1 cellular context compared by ENCODE assay signal in genomic region chr7:33805630-33806233, GRCh38.
A peak's percentile ranks its signal among the peaks of the same experiment; 100 is the strongest.
TF ChIP-seq lines count a peak whose summit lies in the region.

No MANE protein-coding gene starts in this region.

TF ChIP-seq in SK-N-SH, 30 proteins besides CTCF, POLR2A, EP300 and RAD21 (continued from another document):
- TF ChIP-seq PBX3 (IDR thresholded peaks at IDR 0.05) (peak; percentile 38), JUND (IDR thresholded peaks at IDR 0.05) (peak; percentile 42; the same call in 1 of the 2 replicates), NRF1 (IDR thresholded peaks at IDR 0.05; ENCODE audit: low read depth, low read length) (no peak), SMC3 (IDR thresholded peaks at IDR 0.05; ENCODE audit: low read depth, low read length) (no peak), TAF1 (IDR thresholded peaks at IDR 0.05; ENCODE audit: borderline replicate concordance, low read depth, low read length) (no peak), EZH2phosphoT487 (IDR thresholded peaks at IDR 0.05; ENCODE audit: borderline replicate concordance, low read depth) (no peak), TEAD4 (IDR thresholded peaks at IDR 0.05; ENCODE audit: borderline replicate concordance, insufficient read depth) (no peak), ELF1 (IDR thresholded peaks at IDR 0.05) (no peak), GABPA (IDR thresholded peaks at IDR 0.05; ENCODE audit: low read depth) (no peak), YY1 (IDR thresholded peaks at IDR 0.05; ENCODE audit: low read depth) (no peak; the same call in 1 of the 2 replicates), IRF3 (IDR thresholded peaks at IDR 0.05; ENCODE audit: low read depth, low read length) (no peak), MEF2A (IDR thresholded peaks at IDR 0.05; ENCODE audit: borderline replicate concordance, low read depth) (no peak), RXRA (IDR thresholded peaks at IDR 0.05; ENCODE audit: borderline replicate concordance, low read depth) (no peak), TCF12 (IDR thresholded peaks at IDR 0.05) (peak; percentile 44; the same call in 1 of the 2 replicates), USF2 (IDR thresholded peaks at IDR 0.05; ENCODE audit: borderline replicate concordance, low read depth, low read length) (no peak), USF1 (IDR thresholded peaks at IDR 0.05; ENCODE audit: borderline replicate concordance, low read depth) (no peak), FOSL2 (IDR thresholded peaks at IDR 0.05; ENCODE audit: borderline replicate concordance, low read depth) (peak; percentile 57; the same call in 1 of the 2 replicates), MAX (IDR thresholded peaks at IDR 0.05; ENCODE audit: low read depth) (no peak), SIN3A (IDR thresholded peaks at IDR 0.05; ENCODE audit: borderline replicate concordance, low read depth, low read length) (no peak), FOXJ3 (CRISPR knock-in tag; IDR thresholded peaks at IDR 0.05) (no peak), CHD2 (IDR thresholded peaks at IDR 0.05; ENCODE audit: low read length, partially characterized antibody) (no peak), NFIC (IDR thresholded peaks at IDR 0.05; ENCODE audit: borderline replicate concordance) (peak; percentile 77), REST (IDR thresholded peaks at IDR 0.05; ENCODE audit: low read depth, low read length) (no peak), ZBTB33 (IDR thresholded peaks at IDR 0.05; ENCODE audit: borderline replicate concordance, low read depth) (no peak)
